Comparison of ENCODE assay signal across 11 cellular contexts in the genomic region with DNA sequence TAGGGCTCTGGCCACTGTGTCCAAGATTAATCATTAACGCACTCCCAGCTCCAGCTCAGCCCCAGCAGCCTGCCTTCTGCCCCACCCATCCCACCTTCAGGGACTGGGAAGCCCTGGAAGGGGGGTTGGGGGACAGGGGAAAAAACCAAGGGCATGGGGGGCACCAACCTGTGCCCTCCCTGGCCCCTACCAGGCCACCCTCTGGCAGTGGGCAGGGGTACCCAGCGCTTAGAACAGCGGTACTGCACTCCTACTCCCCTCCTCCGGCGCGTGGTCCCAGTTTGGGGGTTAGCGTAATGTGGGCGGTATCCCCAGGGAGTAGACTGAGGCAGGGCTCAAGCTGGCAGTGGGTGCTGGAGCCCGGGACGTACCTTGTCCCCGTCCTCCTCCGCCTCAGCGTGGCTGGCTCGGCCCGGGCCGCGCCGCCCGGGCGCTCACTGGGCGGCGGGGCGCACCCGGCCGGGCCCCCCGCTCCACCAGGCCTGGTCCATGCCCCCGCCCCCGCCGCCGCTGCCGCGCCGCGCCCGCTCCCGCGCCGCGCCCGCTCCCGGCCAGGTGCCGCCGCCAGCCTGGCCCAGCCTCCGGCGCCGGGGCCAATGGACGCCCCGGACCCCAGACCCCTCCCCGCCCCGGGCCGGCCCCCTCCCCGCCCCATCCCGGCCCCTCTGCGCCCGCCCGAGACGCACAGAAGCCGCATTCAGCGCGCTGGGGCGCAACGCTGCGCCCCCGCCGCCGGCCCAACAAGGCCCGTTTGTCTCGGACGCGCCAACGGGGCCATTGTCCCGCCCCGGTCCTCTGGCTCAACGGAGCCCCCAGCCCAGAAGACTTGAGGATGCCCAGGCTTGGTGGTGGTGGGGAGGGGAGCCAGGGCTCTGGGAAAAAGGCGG. TPM values are rescaled to one million over a fixed set of nuclear protein-coding genes. Genes with fewer than 3 reads are reported as not detected.
DNase-seq lines count a peak whose midpoint lies in the region; TF ChIP-seq lines count a peak whose summit lies in the region.
"Had no signal": no experiment of that assay in that cellular context is flagged by ENCODE, and none has a peak within 500 bp of the region (broad histone marks: within the 10 kb centered on the region; RNA-seq: fewer than 3 reads in every experiment).

A gene with protein sequence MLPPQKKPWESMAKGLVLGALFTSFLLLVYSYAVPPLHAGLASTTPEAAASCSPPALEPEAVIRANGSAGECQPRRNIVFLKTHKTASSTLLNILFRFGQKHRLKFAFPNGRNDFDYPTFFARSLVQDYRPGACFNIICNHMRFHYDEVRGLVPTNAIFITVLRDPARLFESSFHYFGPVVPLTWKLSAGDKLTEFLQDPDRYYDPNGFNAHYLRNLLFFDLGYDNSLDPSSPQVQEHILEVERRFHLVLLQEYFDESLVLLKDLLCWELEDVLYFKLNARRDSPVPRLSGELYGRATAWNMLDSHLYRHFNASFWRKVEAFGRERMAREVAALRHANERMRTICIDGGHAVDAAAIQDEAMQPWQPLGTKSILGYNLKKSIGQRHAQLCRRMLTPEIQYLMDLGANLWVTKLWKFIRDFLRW (minus strand): TSS at position 571 of the 887 bp plus-strand sequence. CDS start 17,273 bp downstream, outside the sequence.

- H3K27ac Mint-ChIP-seq in osteocyte (ENCODE audit: unreplicated experiment): no peak within 1 kb of the TSS
- H3K27ac Mint-ChIP-seq: activated B cell treated with CpG ODN at 0.5 μM for 24 hours had no signal

- peaks cover 25% of the 10 kb centered on the region for H3K36me3 Mint-ChIP-seq in osteocyte (ENCODE audit: unreplicated experiment)

- peaks cover 17% of the 10 kb centered on the region for H3K27me3 Mint-ChIP-seq in osteocyte (ENCODE audit: unreplicated experiment)
- H3K27me3 Mint-ChIP-seq: activated B cell treated with CpG ODN at 0.5 μM for 24 hours had no signal

- TF ChIP-seq CTCF in osteocyte (IDR thresholded peaks at IDR 0.05) (no peak), foreskin fibroblast (IDR thresholded peaks at IDR 0.05; ENCODE audit: low read depth, low read length) (no peak)

- no peak within 1 kb of the TSS for H3K4me3 ChIP-seq in foreskin fibroblast (ENCODE audit: low read depth in 1 of 2, low read length in 2 of 2)

- peak in 13 of 14 donors; percentile 6 to 86 (median 66) for DNase-seq in C1 segment of cervical spinal cord (lab: John Stamatoyannopoulos, UW)
- peak; percentile 51 for DNase-seq in NCI-H526 treated with DMSO at 0.1 percent for 48 hours (lab: John Stamatoyannopoulos, UW)
- peak in 47 of 51 donors; percentile 20 to 93 (median 74) for DNase-seq in hypothalamus (lab: John Stamatoyannopoulos, UW)
- no peak for DNase-seq in osteocyte (ENCODE audit: extremely low spot score, unreplicated experiment)
- no peak for DNase-seq in foreskin fibroblast
- no peak for DNase-seq in SHP77 treated with DMSO at 0.1 percent for 48 hours (lab: John Stamatoyannopoulos, UW)
- DNase-seq in activated CD8-positive, alpha-beta memory T cell treated with anti-CD3 and anti-CD28 coated beads for 24 hours: no peak
- no peak for DNase-seq in NCI-H1694 treated with DMSO at 0.1 percent for 48 hours (lab: John Stamatoyannopoulos, UW)
- DNase-seq: activated B cell treated with CpG ODN at 0.5 μM for 24 hours, DND-41 had no signal

- peak within 1 kb of the TSS; percentile 59 for H3K4me3 Mint-ChIP-seq in osteocyte (ENCODE audit: unreplicated experiment)
- H3K4me3 Mint-ChIP-seq: activated B cell treated with CpG ODN at 0.5 μM for 24 hours had no signal

- peaks cover 10% of the 10 kb centered on the region for H3K4me1 Mint-ChIP-seq in osteocyte (ENCODE audit: unreplicated experiment)

- H3K9me3 Mint-ChIP-seq in osteocyte (ENCODE audit: unreplicated experiment): no peaks in the 10 kb centered on the region
- H3K9me3 Mint-ChIP-seq: activated B cell treated with CpG ODN at 0.5 μM for 24 hours had no signal

RNA-seq across cellular contexts. Expression of the gene that starts here (rescaled TPM):
- 0.21 and 0.46 TPM in 2 replicates for total RNA-seq in osteocyte
- total RNA-seq: activated B cell treated with CpG ODN at 0.5 μM for 24 hours, dermis microvascular lymphatic vessel endothelial cell had no signal

Comparison
In these comparisons a context has a peak if more than half of its experiments do, and no peak if none do; other contexts are left out.
1. DNase-seq: peak in C1 segment of cervical spinal cord (13 of 14), NCI-H526 treated with DMSO at 0.1 percent for 48 hours (single experiment) and hypothalamus (47 of 51); none in osteocyte (single experiment), foreskin fibroblast (0 of 2), SHP77 treated with DMSO at 0.1 percent for 48 hours (single experiment), activated CD8-positive, alpha-beta memory T cell treated with anti-CD3 and anti-CD28 coated beads for 24 hours (single experiment) and NCI-H1694 treated with DMSO at 0.1 percent for 48 hours (single experiment).